ENCODE assay signal across 1 cellular context in the genomic region with DNA sequence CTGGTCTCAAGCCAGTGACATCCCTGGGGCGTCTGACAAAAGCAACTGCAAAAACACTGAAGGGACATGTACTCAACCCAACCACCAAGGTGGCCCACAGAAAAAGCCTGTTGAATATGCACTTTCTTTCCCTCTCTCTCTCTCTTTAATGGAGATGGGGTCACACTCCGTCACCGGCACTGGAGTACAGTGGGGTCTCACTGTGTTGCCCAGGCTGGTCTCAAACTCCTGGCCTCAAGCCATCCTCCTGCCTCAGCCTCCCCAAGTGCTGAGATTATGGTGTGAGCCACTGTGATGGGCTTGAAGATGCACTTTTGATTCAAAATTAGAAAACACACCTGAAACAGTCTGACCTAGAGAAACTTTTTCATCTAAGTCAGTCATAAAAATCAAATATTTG.
TF ChIP-seq lines count a peak whose summit lies in the region.

No MANE protein-coding gene starts in this region.

TF ChIP-seq in GM23338, 12 proteins besides CTCF, POLR2A, EP300 and RAD21 (continued from another document):
- TF ChIP-seq, protein P1, sequence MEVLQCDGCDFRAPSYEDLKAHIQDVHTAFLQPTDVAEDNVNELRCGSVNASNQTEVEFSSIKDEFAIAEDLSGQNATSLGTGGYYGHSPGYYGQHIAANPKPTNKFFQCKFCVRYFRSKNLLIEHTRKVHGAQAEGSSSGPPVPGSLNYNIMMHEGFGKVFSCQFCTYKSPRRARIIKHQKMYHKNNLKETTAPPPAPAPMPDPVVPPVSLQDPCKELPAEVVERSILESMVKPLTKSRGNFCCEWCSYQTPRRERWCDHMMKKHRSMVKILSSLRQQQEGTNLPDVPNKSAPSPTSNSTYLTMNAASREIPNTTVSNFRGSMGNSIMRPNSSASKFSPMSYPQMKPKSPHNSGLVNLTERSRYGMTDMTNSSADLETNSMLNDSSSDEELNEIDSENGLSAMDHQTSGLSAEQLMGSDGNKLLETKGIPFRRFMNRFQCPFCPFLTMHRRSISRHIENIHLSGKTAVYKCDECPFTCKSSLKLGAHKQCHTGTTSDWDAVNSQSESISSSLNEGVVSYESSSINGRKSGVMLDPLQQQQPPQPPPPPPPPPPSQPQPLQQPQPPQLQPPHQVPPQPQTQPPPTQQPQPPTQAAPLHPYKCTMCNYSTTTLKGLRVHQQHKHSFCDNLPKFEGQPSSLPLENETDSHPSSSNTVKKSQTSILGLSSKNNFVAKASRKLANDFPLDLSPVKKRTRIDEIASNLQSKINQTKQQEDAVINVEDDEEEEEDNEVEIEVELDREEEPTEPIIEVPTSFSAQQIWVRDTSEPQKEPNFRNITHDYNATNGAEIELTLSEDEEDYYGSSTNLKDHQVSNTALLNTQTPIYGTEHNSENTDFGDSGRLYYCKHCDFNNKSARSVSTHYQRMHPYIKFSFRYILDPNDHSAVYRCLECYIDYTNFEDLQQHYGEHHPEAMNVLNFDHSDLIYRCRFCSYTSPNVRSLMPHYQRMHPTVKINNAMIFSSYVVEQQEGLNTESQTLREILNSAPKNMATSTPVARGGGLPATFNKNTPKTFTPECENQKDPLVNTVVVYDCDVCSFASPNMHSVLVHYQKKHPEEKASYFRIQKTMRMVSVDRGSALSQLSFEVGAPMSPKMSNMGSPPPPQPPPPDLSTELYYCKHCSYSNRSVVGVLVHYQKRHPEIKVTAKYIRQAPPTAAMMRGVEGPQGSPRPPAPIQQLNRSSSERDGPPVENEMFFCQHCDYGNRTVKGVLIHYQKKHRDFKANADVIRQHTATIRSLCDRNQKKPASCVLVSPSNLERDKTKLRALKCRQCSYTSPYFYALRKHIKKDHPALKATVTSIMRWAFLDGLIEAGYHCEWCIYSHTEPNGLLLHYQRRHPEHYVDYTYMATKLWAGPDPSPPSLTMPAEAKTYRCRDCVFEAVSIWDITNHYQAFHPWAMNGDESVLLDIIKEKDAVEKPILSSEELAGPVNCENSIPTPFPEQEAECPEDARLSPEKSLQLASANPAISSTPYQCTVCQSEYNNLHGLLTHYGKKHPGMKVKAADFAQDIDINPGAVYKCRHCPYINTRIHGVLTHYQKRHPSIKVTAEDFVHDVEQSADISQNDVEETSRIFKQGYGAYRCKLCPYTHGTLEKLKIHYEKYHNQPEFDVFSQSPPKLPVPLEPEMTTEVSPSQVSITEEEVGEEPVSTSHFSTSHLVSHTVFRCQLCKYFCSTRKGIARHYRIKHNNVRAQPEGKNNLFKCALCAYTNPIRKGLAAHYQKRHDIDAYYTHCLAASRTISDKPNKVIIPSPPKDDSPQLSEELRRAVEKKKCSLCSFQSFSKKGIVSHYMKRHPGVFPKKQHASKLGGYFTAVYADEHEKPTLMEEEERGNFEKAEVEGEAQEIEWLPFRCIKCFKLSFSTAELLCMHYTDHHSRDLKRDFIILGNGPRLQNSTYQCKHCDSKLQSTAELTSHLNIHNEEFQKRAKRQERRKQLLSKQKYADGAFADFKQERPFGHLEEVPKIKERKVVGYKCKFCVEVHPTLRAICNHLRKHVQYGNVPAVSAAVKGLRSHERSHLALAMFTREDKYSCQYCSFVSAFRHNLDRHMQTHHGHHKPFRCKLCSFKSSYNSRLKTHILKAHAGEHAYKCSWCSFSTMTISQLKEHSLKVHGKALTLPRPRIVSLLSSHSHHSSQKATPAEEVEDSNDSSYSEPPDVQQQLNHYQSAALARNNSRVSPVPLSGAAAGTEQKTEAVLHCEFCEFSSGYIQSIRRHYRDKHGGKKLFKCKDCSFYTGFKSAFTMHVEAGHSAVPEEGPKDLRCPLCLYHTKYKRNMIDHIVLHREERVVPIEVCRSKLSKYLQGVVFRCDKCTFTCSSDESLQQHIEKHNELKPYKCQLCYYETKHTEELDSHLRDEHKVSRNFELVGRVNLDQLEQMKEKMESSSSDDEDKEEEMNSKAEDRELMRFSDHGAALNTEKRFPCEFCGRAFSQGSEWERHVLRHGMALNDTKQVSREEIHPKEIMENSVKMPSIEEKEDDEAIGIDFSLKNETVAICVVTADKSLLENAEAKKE (CRISPR knock-in tag; IDR thresholded peaks at IDR 0.05) = no peak
- TF ChIP-seq ZNF114 (CRISPR knock-in tag; IDR thresholded peaks at IDR 0.05) (no peak), EZH2phosphoT487 (IDR thresholded peaks at IDR 0.05; ENCODE audit: unreplicated experiment) (no peak), EZH2 (IDR thresholded peaks at IDR 0.05; ENCODE audit: low read depth, unreplicated experiment) (no peak), ZNF331 (CRISPR knock-in tag; IDR thresholded peaks at IDR 0.05; ENCODE audit: low read depth) (no peak), JUNB (IDR thresholded peaks at IDR 0.05; ENCODE audit: unreplicated experiment) (no peak), REST (IDR thresholded peaks at IDR 0.05; ENCODE audit: unreplicated experiment) (no peak), CREB1 (CRISPR knock-in tag; IDR thresholded peaks at IDR 0.05; ENCODE audit: low read depth) (no peak)
- TF ChIP-seq, protein P2, sequence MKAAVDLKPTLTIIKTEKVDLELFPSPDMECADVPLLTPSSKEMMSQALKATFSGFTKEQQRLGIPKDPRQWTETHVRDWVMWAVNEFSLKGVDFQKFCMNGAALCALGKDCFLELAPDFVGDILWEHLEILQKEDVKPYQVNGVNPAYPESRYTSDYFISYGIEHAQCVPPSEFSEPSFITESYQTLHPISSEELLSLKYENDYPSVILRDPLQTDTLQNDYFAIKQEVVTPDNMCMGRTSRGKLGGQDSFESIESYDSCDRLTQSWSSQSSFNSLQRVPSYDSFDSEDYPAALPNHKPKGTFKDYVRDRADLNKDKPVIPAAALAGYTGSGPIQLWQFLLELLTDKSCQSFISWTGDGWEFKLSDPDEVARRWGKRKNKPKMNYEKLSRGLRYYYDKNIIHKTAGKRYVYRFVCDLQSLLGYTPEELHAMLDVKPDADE (IDR thresholded peaks at IDR 0.05) = no peak
